ENCODE assay signal across 13 cellular contexts in genomic region chr2:177207101-177207500, GRCh38. TPM values are rescaled to one million over a fixed set of nuclear protein-coding genes. Genes with fewer than 3 reads are reported as not detected.
DNase-seq lines count a peak whose midpoint lies in the region; ATAC-seq and TF ChIP-seq lines count a peak whose summit lies in the region.
"Had no signal": no experiment of that assay in that cellular context is flagged by ENCODE, and none has a peak within 500 bp of the region (broad histone marks: within the 10 kb centered on the region; RNA-seq: fewer than 3 reads in every experiment).

No MANE protein-coding gene starts in this region.

- TF ChIP-seq CTCF in smooth muscle cell (IDR thresholded peaks at IDR 0.05; ENCODE audit: borderline replicate concordance, insufficient read depth, poor library complexity, severe bottlenecking), result no peak

- no peaks in the 10 kb centered on the region for H3K9me3 ChIP-seq in smooth muscle cell (replicated peaks; ENCODE audit: low read depth)

- H3K36me3 ChIP-seq in smooth muscle cell (ENCODE audit: low read depth), result no peaks in the 10 kb centered on the region

- WGBS in smooth muscle cell (ENCODE audit: low lambda C conversion rate), result 78% methylated on average over 2 of the region's 2 CpGs

- no peaks in the 10 kb centered on the region for H3F3A ChIP-seq in smooth muscle cell (ENCODE audit: low read depth)

- no peak overlapping the region for H3K4me2 ChIP-seq in smooth muscle cell

- H3K4me1 ChIP-seq in smooth muscle cell (ENCODE audit: low read depth), result peaks cover 14% of the 10 kb centered on the region

- no peaks in the 10 kb centered on the region for H4K20me1 ChIP-seq in smooth muscle cell (ENCODE audit: low read depth)

- H2AFZ ChIP-seq in smooth muscle cell (ENCODE audit: low read depth), result no peak overlapping the region

- ATAC-seq in GM18498 (IDR thresholded peaks at IDR 0.05; ENCODE audit: unreplicated experiment), result peak; percentile 73
- ATAC-seq in GM19328 (IDR thresholded peaks at IDR 0.05; ENCODE audit: unreplicated experiment), result peak; percentile 54
- ATAC-seq in HG02798 (IDR thresholded peaks at IDR 0.05; ENCODE audit: poor library complexity, unreplicated experiment), result peak; percentile 71
- peak; percentile 61 for ATAC-seq in HG03565 (IDR thresholded peaks at IDR 0.05; ENCODE audit: unreplicated experiment)

- H3K79me2 ChIP-seq in smooth muscle cell (ENCODE audit: low read depth), result peaks cover 10% of the 10 kb centered on the region

- H3K4me3 ChIP-seq in smooth muscle cell, result no peak overlapping the region

- no peaks in the 10 kb centered on the region for H3K27me3 ChIP-seq in smooth muscle cell (ENCODE audit: low read depth)

- no peak for DNase-seq in D341Med (ENCODE audit: low spot score)
- no peak for DNase-seq in MV-4-11 (lab: John Stamatoyannopoulos, UW)
- no peak for DNase-seq in smooth muscle cell (lab: John Stamatoyannopoulos, UW; ENCODE audit: unreplicated experiment)
- no peak for DNase-seq in SW480 (ENCODE audit: low spot score)
- DNase-seq: caudate nucleus; kidney glomerular epithelial cell; NCI-H748 treated with DMSO at 0.1 percent for 48 hours; stimulated activated CD4-positive, alpha-beta T cell treated with anti-CD3 and anti-CD28 coated beads, Interleukin-2, amount 100 ng/mL, for 48 hours; T-helper 9 cell had no signal

- H3K27ac ChIP-seq in smooth muscle cell (ENCODE audit: low read depth), result no peak overlapping the region

- H3K9ac ChIP-seq in smooth muscle cell (ENCODE audit: low read depth), result no peak overlapping the region

RNA-seq across cellular contexts. Expression of gene HNRNPA3, which starts 5.5 kb away (rescaled TPM):
- 55.8 and 58.5 TPM in 2 replicates for total RNA-seq in smooth muscle cell
- 40.3 and 59.6 TPM in 2 replicates for polyA plus RNA-seq in smooth muscle cell

RNA-seq across cellular contexts. Expression of gene NFE2L2, which starts 57.4 kb away (rescaled TPM):
- 110 and 118 TPM in 2 replicates for total RNA-seq in smooth muscle cell
- polyA plus RNA-seq in smooth muscle cell, result 64.4 and 68.9 TPM in 2 replicates
